8 cellular contexts compared by ENCODE assay signal in the genomic region with DNA sequence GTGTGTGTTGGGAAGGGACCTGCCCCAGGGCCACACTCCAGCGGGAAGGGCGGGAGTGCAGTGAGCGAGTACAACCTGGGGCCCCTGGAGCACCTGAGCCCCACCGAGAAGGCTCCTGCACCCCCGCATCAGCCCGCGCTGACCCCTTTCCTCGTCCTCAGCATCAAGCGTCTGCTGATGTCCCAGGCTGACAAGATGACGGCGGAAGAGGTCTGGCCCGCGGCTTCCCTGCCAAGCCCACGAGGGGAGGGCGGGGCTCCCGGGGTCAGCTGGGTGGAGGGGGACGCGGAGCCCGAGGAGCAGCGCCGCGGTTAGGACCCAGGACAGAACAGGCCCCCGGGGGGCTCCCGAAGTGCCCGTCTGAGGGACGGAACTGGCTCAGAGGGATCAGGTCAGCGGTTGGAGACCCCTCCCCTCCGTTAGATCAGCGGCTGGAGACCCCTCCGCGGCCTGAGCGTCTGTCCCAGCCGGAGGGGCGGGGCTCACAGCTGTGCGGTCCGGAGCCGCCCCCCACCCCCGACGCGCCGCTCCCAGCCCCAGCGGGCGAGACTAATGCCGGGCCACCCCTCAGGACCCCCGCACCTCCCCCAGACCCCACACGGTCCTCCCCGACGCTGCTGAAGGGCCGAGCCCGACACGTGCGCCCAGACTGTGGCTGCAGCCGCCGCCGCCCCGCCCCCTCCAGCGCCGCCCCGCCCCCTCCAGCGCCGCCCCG. TPM values are rescaled to one million over a fixed set of nuclear protein-coding genes. Genes with fewer than 3 reads are reported as not detected.
DNase-seq lines count a peak whose midpoint lies in the region; ATAC-seq and FAIRE-seq lines count a peak whose summit lies in the region.

No MANE protein-coding gene starts in this region.

- H3K9me3 ChIP-seq in HUES48 (ENCODE audit: control insufficient read depth, insufficient read depth, low read length), result no peaks in the 10 kb centered on the region
- no peaks in the 10 kb centered on the region for H3K9me3 ChIP-seq in neuronal stem cell (replicated peaks in 1 of 2; ENCODE audit: control insufficient read depth in 2 of 2, insufficient read depth in 1 of 2, low read depth in 1 of 2, low read length in 2 of 2)

- peak overlapping the region; percentile 96 for H3K18ac ChIP-seq in neuronal stem cell (ENCODE audit: low read length)

- no peak overlapping the region for H2BK12ac ChIP-seq in neuronal stem cell (ENCODE audit: low read length)

- H3K4me2 ChIP-seq in neuronal stem cell (ENCODE audit: insufficient read depth, low read length, poor library complexity, severe bottlenecking), result peak overlapping the region; percentile 66

- no peak overlapping the region for H2BK5ac ChIP-seq in neuronal stem cell (ENCODE audit: low read length)

- no peak overlapping the region for H2BK15ac ChIP-seq in neuronal stem cell (ENCODE audit: low read length)

- peak overlapping the region; percentile 2 for H2BK120ac ChIP-seq in neuronal stem cell (ENCODE audit: low read depth, low read length)

- peak overlapping the region; percentile 63 for H3K4me3 ChIP-seq in HUES48 (ENCODE audit: low read depth, low read length)
- peak overlapping the region; percentile 40 to 80 for H3K4me3 ChIP-seq in neuronal stem cell (ENCODE audit: low read length in 2 of 2)

- H4K91ac ChIP-seq in neuronal stem cell (ENCODE audit: low read depth, low read length, poor library complexity), result no peak overlapping the region

- no peak overlapping the region for H3K4ac ChIP-seq in neuronal stem cell (ENCODE audit: low read length)

- H3K27me3 ChIP-seq in HUES48 (ENCODE audit: control insufficient read depth, insufficient read depth, low read length) (no peaks in the 10 kb centered on the region), neuronal stem cell (ENCODE audit: control insufficient read depth in 3 of 3, insufficient read depth in 3 of 3, low read depth in 1 of 3, low read length in 3 of 3) (peaks cover 0 to 9% (median 2%) of the 10 kb centered on the region in 3 experiments)

- peak overlapping the region; percentile 99 for H2AK5ac ChIP-seq in neuronal stem cell (ENCODE audit: low read depth, low read length)

- no peak overlapping the region for H3K27ac ChIP-seq in HUES48 (ENCODE audit: low read depth, low read length)
- H3K27ac ChIP-seq in neuronal stem cell (replicated peaks; ENCODE audit: low read length), result no peak overlapping the region

- in situ Hi-C loops in Caki2 (cut with HindIII; ENCODE audit: low pct_unique_long_range_greater_than_20kb, low sequenced_read_pairs), result no loop called here

- H3K14ac ChIP-seq in neuronal stem cell (ENCODE audit: low read length), result no peak overlapping the region

- H3K9ac ChIP-seq in HUES48 (ENCODE audit: low read depth, low read length) (no peak overlapping the region; the same call in 1 of the 2 replicates), neuronal stem cell (ENCODE audit: low read depth, low read length, poor library complexity) (no peak overlapping the region)

- WGBS in neuronal stem cell (ENCODE audit: extremely low coverage in 2 of 2, insufficient read length in 2 of 2, insufficient replicate concordance in 1 of 2), 2 donors, result no CpG with 5 or more reads among the region's 62 CpGs

- no peak overlapping the region for H4K8ac ChIP-seq in neuronal stem cell (ENCODE audit: low read depth, low read length)

- H3K23ac ChIP-seq in neuronal stem cell (ENCODE audit: low read depth, low read length, poor library complexity), result no peak overlapping the region

- H3K36me3 ChIP-seq in HUES48 (ENCODE audit: control insufficient read depth, insufficient read depth, low read length), result no peaks in the 10 kb centered on the region
- no peaks in the 10 kb centered on the region for H3K36me3 ChIP-seq in neuronal stem cell (replicated peaks in 1 of 2; ENCODE audit: control insufficient read depth in 2 of 2, insufficient read depth in 2 of 2, low read length in 2 of 2)

- no peak for ATAC-seq in HG02870 (IDR thresholded peaks at IDR 0.05; ENCODE audit: unreplicated experiment)

- H3K4me1 ChIP-seq in HUES48 (ENCODE audit: control insufficient read depth, insufficient read depth, low read length) (peaks cover 13% of the 10 kb centered on the region; the same call in 1 of the 2 replicates), neuronal stem cell (ENCODE audit: control insufficient read depth in 2 of 2, insufficient read depth in 1 of 2, low read depth in 1 of 2, low read length in 2 of 2) (peaks cover 6 to 9% of the 10 kb centered on the region in 2 donors)

- H2AFZ ChIP-seq in neuronal stem cell (ENCODE audit: low read length), result peak overlapping the region; percentile 95

- FAIRE-seq in HTR-8/SVneo (lab: Jason Lieb, UNC), result no peak

- peaks cover 7% of the 10 kb centered on the region for H3K79me1 ChIP-seq in neuronal stem cell (ENCODE audit: low read depth, low read length)

- DNase-seq in Caki2 (ENCODE audit: low read depth) (peak; percentile 66), fibroblast of peridontal ligament (ENCODE audit: extremely low read depth) (peak; percentile 23), neuronal stem cell (ENCODE audit: low spot score) (no peak), HTR-8/SVneo (ENCODE audit: insufficient read length, low spot score) (no peak), RKO (ENCODE audit: low spot score) (no peak)
- peak; percentile 50 for DNase-seq in activated T-cell treated with anti-CD3 and anti-CD28 coated beads, Interleukin-2, amount 50 U/mL, for 1 hour

RNA-seq across cellular contexts. Expression of a gene that starts 6.7 kb away (rescaled TPM):
- 16.6 and 48.6 TPM in 2 replicates for total RNA-seq in Caki2 (2014; rRNA removed; shearing (Covaris generic); ENCODE audit: low replicate concordance)
- 4.1 TPM for polyA plus RNA-seq in neuronal stem cell (2013, experiment 1 of 2)
- polyA plus RNA-seq in neuronal stem cell (2013, experiment 2 of 2), result 3.9 TPM

RNA-seq across cellular contexts. Expression of a gene that starts 7.0 kb away (rescaled TPM):
- total RNA-seq in Caki2 (2014; rRNA removed; shearing (Covaris generic); ENCODE audit: low replicate concordance), result 265 and 360 TPM in 2 replicates
- polyA plus RNA-seq in neuronal stem cell (2013, experiment 1 of 2), result 966 TPM
- 911 TPM for polyA plus RNA-seq in neuronal stem cell (2013, experiment 2 of 2)

RNA-seq across cellular contexts. Expression of a gene that starts 7.9 kb away (rescaled TPM):
- not detected in 2 replicates for total RNA-seq in Caki2 (2014; rRNA removed; shearing (Covaris generic); ENCODE audit: low replicate concordance)
- polyA plus RNA-seq in neuronal stem cell (2013, experiment 1 of 2), result 0.81 TPM
- 0.57 TPM for polyA plus RNA-seq in neuronal stem cell (2013, experiment 2 of 2)

RNA-seq across cellular contexts. Expression of a gene that starts 24.5 kb away (rescaled TPM):
- total RNA-seq in Caki2 (2014; rRNA removed; shearing (Covaris generic); ENCODE audit: low replicate concordance), result 21.3 and 27.2 TPM in 2 replicates
- 40.8 TPM for polyA plus RNA-seq in neuronal stem cell (2013, experiment 1 of 2)
- 42.5 TPM for polyA plus RNA-seq in neuronal stem cell (2013, experiment 2 of 2)

RNA-seq across cellular contexts. Expression of a gene that starts 55.7 kb away (rescaled TPM):
- total RNA-seq in Caki2 (2014; rRNA removed; shearing (Covaris generic); ENCODE audit: low replicate concordance), result 7.2 and 9.4 TPM in 2 replicates
- 9.5 TPM for polyA plus RNA-seq in neuronal stem cell (2013, experiment 1 of 2)
- 9.3 TPM for polyA plus RNA-seq in neuronal stem cell (2013, experiment 2 of 2)

Comparison
In these comparisons a context has a peak if more than half of its experiments do, and no peak if none do; other contexts are left out.
1. DNase-seq: peak in Caki2 (single experiment), activated T-cell treated with anti-CD3 and anti-CD28 coated beads, Interleukin-2, amount 50 U/mL, for 1 hour (single experiment) and fibroblast of peridontal ligament (single experiment); none in neuronal stem cell (single experiment), HTR-8/SVneo (single experiment) and RKO (single experiment).